32 cellular contexts compared by ENCODE assay signal in genomic region chr15:74295800-74296199, GRCh38. TPM values are rescaled to one million over a fixed set of nuclear protein-coding genes. Genes with fewer than 3 reads are reported as not detected.
DNase-seq lines count a peak whose midpoint lies in the region; ATAC-seq, FAIRE-seq and TF ChIP-seq lines count a peak whose summit lies in the region.
"Had no signal": no experiment of that assay in that cellular context is flagged by ENCODE, and none has a peak within 500 bp of the region (broad histone marks: within the 10 kb centered on the region; RNA-seq: fewer than 3 reads in every experiment).

No MANE protein-coding gene starts in this region.

- H3K27ac ChIP-seq in H9 (ENCODE audit: insufficient read length, low read depth, low read length) (no peak overlapping the region), VCaP (no peak overlapping the region), HepG2 (ENCODE audit: extremely low read length, insufficient read depth, low read length) (no peak overlapping the region), thyroid gland (no peak overlapping the region)
- H3K27ac ChIP-seq: 22Rv1, left lung, thoracic aorta, vagina had no signal

- no peak overlapping the region for H2BK5ac ChIP-seq in H9 (ENCODE audit: insufficient read length, low read length)

- peaks cover 24 to 25% of the 10 kb centered on the region in 2 experiments for H3K4me1 Mint-ChIP-seq in H9
- H3K4me1 Mint-ChIP-seq: CD14-positive monocyte had no signal

- H4K5ac ChIP-seq in H9 (ENCODE audit: insufficient read length, low read depth, low read length): no peak overlapping the region

- no CpG with 5 or more reads among the region's 6 CpGs for WGBS in H9 (ENCODE audit: extremely low coverage, insufficient read length, low lambda C conversion rate)
- 0% methylated on average over 2 of the region's 6 CpGs for WGBS in HepG2 (ENCODE audit: low lambda C conversion rate)
- 53 to 56% methylated on average over 5 to 6 of the region's 6 CpGs for WGBS in thyroid gland, 2 donors

- H3K27me3 ChIP-seq in H9 (ENCODE audit: insufficient read depth, low read length) (peaks cover under 1% of the 10 kb centered on the region; the same call in 1 of the 2 replicates), HepG2 (ENCODE audit: control insufficient read depth in 1 of 2, insufficient read depth in 2 of 2, low read length in 2 of 2) (peaks cover 3 to 19% of the 10 kb centered on the region in 2 experiments; a peak in 3 of 5 replicates), thyroid gland (no peaks in the 10 kb centered on the region)
- H3K27me3 ChIP-seq: vagina had no signal

- H2AFZ ChIP-seq in H9 (ENCODE audit: low read length): no peak overlapping the region
- no peak overlapping the region for H2AFZ ChIP-seq in HepG2 (ENCODE audit: low read length)

- H3K27me3 Mint-ChIP-seq in H9 (ENCODE audit: low read depth): peaks cover 96% of the 10 kb centered on the region

- H2AK5ac ChIP-seq in H9 (ENCODE audit: insufficient read length, low read length): no peak overlapping the region

- H3K79me2 ChIP-seq in H9 (ENCODE audit: insufficient read depth, low read length) (no peaks in the 10 kb centered on the region), HepG2 (ENCODE audit: insufficient read depth, low read length) (no peaks in the 10 kb centered on the region)

- H2BK12ac ChIP-seq in H9 (ENCODE audit: insufficient read length, low read depth, low read length): no peak overlapping the region

- no peak overlapping the region for H3T11ph ChIP-seq in H9 (ENCODE audit: low read length)

- CTCF ChIA-PET in HepG2 (lab: Yijun Ruan, JAX; ENCODE audit: low intra/inter-chr PET ratio, low total read pairs): no interaction called here

- TF ChIP-seq CTCF in H9 (conservative IDR thresholded peaks at IDR 0.05) (peak; percentile 39; the same call in 2 of the 3 replicates), VCaP (conservative IDR thresholded peaks at IDR 0.05) (0 out of 2 replicates have a peak, but pooled peaks have one; percentile 10), HepG2 (CRISPR knock-in tag; IDR thresholded peaks at IDR 0.05) (peak; percentile 34), thyroid gland (IDR thresholded peaks at IDR 0.05) (no peak)

- no peaks in the 10 kb centered on the region for H3K36me3 Mint-ChIP-seq in H9 (ENCODE audit: insufficient read depth in 1 of 3, low read depth in 3 of 3)
- H3K36me3 Mint-ChIP-seq: CD14-positive monocyte had no signal

- BruUV-seq in HepG2 (replicated peaks; lab: Mats Ljungman, UMichigan): no TSS peak

- no peak overlapping the region for H3K23ac ChIP-seq in H9 (ENCODE audit: insufficient read length, low read depth, low read length)

- H2BK120ac ChIP-seq in H9 (ENCODE audit: low read depth, low read length, poor library complexity, severe bottlenecking): no peak overlapping the region

- no peak overlapping the region for H3K27ac Mint-ChIP-seq in H9
- H3K27ac Mint-ChIP-seq: activated T-cell treated with anti-CD3 and anti-CD28 coated beads, Interleukin-2, amount 50 U/mL, for 72 hours; CD14-positive monocyte; stimulated activated naive CD8-positive, alpha-beta T cell treated with anti-CD3 and anti-CD28 coated beads, Interleukin-15, Interleukin-2, amounts not matched to agents 100 ng/mL and 50 ng/mL, for 24 hours had no signal

- H3K9me3 Mint-ChIP-seq in H9: no peaks in the 10 kb centered on the region
- H3K9me3 Mint-ChIP-seq: CD14-positive monocyte; stimulated activated naive CD8-positive, alpha-beta T cell treated with anti-CD3 and anti-CD28 coated beads, Interleukin-15, Interleukin-2, amounts not matched to agents 100 ng/mL and 50 ng/mL, for 24 hours had no signal

- H3K4me3 Mint-ChIP-seq in H9: no peak overlapping the region
- H3K4me3 Mint-ChIP-seq: activated T-cell treated with anti-CD3 and anti-CD28 coated beads, Interleukin-2, amount 50 U/mL, for 72 hours; CD14-positive monocyte; central memory CD8-positive, alpha-beta T cell; naive B cell; stimulated activated naive CD8-positive, alpha-beta T cell treated with anti-CD3 and anti-CD28 coated beads, Interleukin-15, Interleukin-2, amounts not matched to agents 100 ng/mL and 50 ng/mL, for 24 hours had no signal

- TF ChIP-seq EP300 in HepG2 (IDR thresholded peaks at IDR 0.05; ENCODE audit: low read depth in 2 of 2, low read length in 2 of 2) (no peak), HepG2 (CRISPR knock-in tag; IDR thresholded peaks at IDR 0.05; ENCODE audit: borderline replicate concordance) (no peak)

- no peak overlapping the region for H4K91ac ChIP-seq in H9 (ENCODE audit: insufficient read length, low read depth, low read length)

- POLR2A ChIA-PET in HepG2 (lab: Yijun Ruan, JAX): no interaction called here

- no peaks in the 10 kb centered on the region for H4K20me1 ChIP-seq in H9 (ENCODE audit: control insufficient read depth, insufficient read depth, insufficient read length)
- H4K20me1 ChIP-seq in HepG2 (ENCODE audit: insufficient read depth, low read length): no peaks in the 10 kb centered on the region; the same call in 1 of the 2 replicates

- FAIRE-seq in HepG2 (lab: Jason Lieb, UNC): no peak
- FAIRE-seq: GM19239, islet of Langerhans had no signal

- H2BK15ac ChIP-seq in H9 (ENCODE audit: low read depth, low read length): no peak overlapping the region

- no peaks in the 10 kb centered on the region for H3K79me1 ChIP-seq in H9 (ENCODE audit: insufficient read depth, low read depth, low read length, poor library complexity, severe bottlenecking)

- H3K9me3 ChIP-seq in H9 (ENCODE audit: control insufficient read depth, low read depth, low read length) (no peaks in the 10 kb centered on the region), HepG2 (ENCODE audit: low read length) (no peaks in the 10 kb centered on the region), thyroid gland (no peaks in the 10 kb centered on the region)
- H3K9me3 ChIP-seq: left lung, thoracic aorta, vagina had no signal

- no peak overlapping the region for H3K18ac ChIP-seq in H9 (ENCODE audit: insufficient read length, low read depth, low read length)

- peak; percentile 22 for DNase-seq in DMS53 (lab: John Stamatoyannopoulos, UW)
- no peak for DNase-seq in DMS53 treated with DMSO at 0.1 percent for 48 hours (lab: John Stamatoyannopoulos, UW; ENCODE audit: unreplicated experiment)
- no peak for DNase-seq in H9
- no peak for DNase-seq in HepG2 (ENCODE audit: low spot score)
- DNase-seq in EL: no peak
- DNase-seq in thyroid gland: no peak
- DNase-seq in dedifferentiated amniotic fluid mesenchymal stem cell (ENCODE audit: extremely low spot score): no peak
- DNase-seq: activated CD4-positive, alpha-beta T cell treated with anti-CD3 and anti-CD28 coated beads, Interleukin-2, amount 50 U/mL, for 4 hours; activated CD4-positive, CD25-positive, alpha-beta regulatory T cell; activated naive CD4-positive, alpha-beta T cell; activated T-cell treated with anti-CD3 and anti-CD28 coated beads, Interleukin-2, amount 50 U/mL, for 72 hours; naive B cell; NCI-H187 treated with DMSO at 0.1 percent for 48 hours; NCI-H226; NCI-H774; nucleus accumbens; Right ventricle myocardium superior; SW 1271; T1000 had no signal

- H3K56ac ChIP-seq in H9 (ENCODE audit: insufficient read length, low read depth, low read length): no peak overlapping the region

- H3K4me3 ChIP-seq in HepG2 (replicated peaks in 1 of 3; ENCODE audit: insufficient read depth in 1 of 3, low read depth in 2 of 3, low read length in 3 of 3) (no peak overlapping the region), thyroid gland (replicated peaks in 1 of 3) (no peak overlapping the region)
- H3K4me3 ChIP-seq: left lung, thoracic aorta, vagina had no signal

- intact Hi-C loops in HepG2 (cut with micrococcal nuclease; ENCODE audit: unreplicated experiment) (no loop called here), thyroid gland (cut with DNase I) (no loop called here)

- in situ Hi-C loops in HepG2 (cut with HindIII; ENCODE audit: extremely low pct_ligation_motif_present, low pct_unique_long_range_greater_than_20kb): no loop called here

- H2BK20ac ChIP-seq in H9 (ENCODE audit: low read depth, low read length, poor library complexity, severe bottlenecking): no peak overlapping the region

- no peaks in the 10 kb centered on the region for H3K36me3 ChIP-seq in HepG2 (replicated peaks in 1 of 2; ENCODE audit: control insufficient read depth in 1 of 2, insufficient read depth in 2 of 2, low read length in 2 of 2)
- H3K36me3 ChIP-seq in thyroid gland: no peaks in the 10 kb centered on the region
- H3K36me3 ChIP-seq: left lung, thoracic aorta, vagina had no signal

- H3K4me2 ChIP-seq in H9 (ENCODE audit: insufficient read depth, insufficient read length, low read length) (no peak overlapping the region), HepG2 (ENCODE audit: low read depth, low read length) (no peak overlapping the region)

- H3K4ac ChIP-seq in H9 (ENCODE audit: low read depth, low read length): no peak overlapping the region

- H3K9ac ChIP-seq in H9 (ENCODE audit: extremely low read depth, insufficient read length, low read length) (no peak overlapping the region), HepG2 (ENCODE audit: insufficient read depth, low read depth, low read length) (no peak overlapping the region)

- peaks cover 4% of the 10 kb centered on the region for H3K23me2 ChIP-seq in H9 (ENCODE audit: insufficient read length, low read depth, low read length, poor library complexity, severe bottlenecking)

- no peak for TF ChIP-seq POLR2A in HepG2 (IDR thresholded peaks at IDR 0.05; ENCODE audit: insufficient read depth in 1 of 2, low read depth in 2 of 2, low read length in 2 of 2)
- TF ChIP-seq POLR2A in thyroid gland (IDR thresholded peaks at IDR 0.05): no peak

- peaks cover 6% of the 10 kb centered on the region; the same call in 1 of the 2 replicates for H3K4me1 ChIP-seq in H9 (ENCODE audit: insufficient read depth, low read length)
- no peaks in the 10 kb centered on the region for H3K4me1 ChIP-seq in HepG2 (ENCODE audit: insufficient read depth, low read length)
- H3K4me1 ChIP-seq in thyroid gland: no peaks in the 10 kb centered on the region
- H3K4me1 ChIP-seq: left lung, vagina had no signal

- no peak for TF ChIP-seq RAD21 in HepG2 (CRISPR knock-in tag; IDR thresholded peaks at IDR 0.05)

- H4K8ac ChIP-seq in H9 (replicated peaks; ENCODE audit: insufficient read length, low read depth, low read length): no peak overlapping the region

- no peak overlapping the region for H3K14ac ChIP-seq in H9 (ENCODE audit: insufficient read depth, low read length)

- ATAC-seq in HepG2: no peak; the same call in 2 of the 3 replicates
- ATAC-seq: activated T-cell treated with anti-CD3 and anti-CD28 coated beads, Interleukin-2, amount 50 U/mL, for 72 hours; left lung had no signal

RNA-seq across cellular contexts. Expression of gene CCDC33, which starts 59.7 kb away (rescaled TPM):
- total RNA-seq in H9 (2021) (4.5 and 4.6 TPM in 2 replicates), HepG2 (2016; rRNA removed; fragmentation: Illumina TruSeq; extraction: Trizol) (not detected in 2 replicates), thyroid gland (under 1 TPM in 1 of 4 donors, not detected in 3; 0.13 TPM)
- total RNA-seq in HepG2 (2016; cell fraction: cytosol; rRNA removed; fragmentation: Illumina TruSeq; extraction: Trizol; ENCODE audit: low read depth): not detected in 2 replicates
- total RNA-seq in HepG2 (2016; cell fraction: insoluble cytoplasmic fraction; rRNA removed; fragmentation: Illumina TruSeq; extraction: Trizol): not detected in 2 replicates
- total RNA-seq in HepG2 (2016; cell fraction: membrane; rRNA removed; fragmentation: Illumina TruSeq; extraction: Trizol): 0.14 and 0.53 TPM in 2 replicates
- total RNA-seq in HepG2 (2016; cell fraction: nucleus; rRNA removed; fragmentation: Illumina TruSeq; extraction: Trizol): not detected in 2 replicates
- polyA plus RNA-seq in HepG2 (2011; rRNA removed): 0.08 and 0.30 TPM in 2 replicates
- polyA plus RNA-seq in HepG2 (2011; cell fraction: cytosol; rRNA removed): 0.05 and 0.09 TPM in 2 replicates
- 0.35 TPM in 1 of 2 replicates, not detected in the other for polyA plus RNA-seq in HepG2 (2011; cell fraction: nucleus; rRNA removed)
- 0.20 TPM in 1 of 2 replicates, not detected in the other for polyA plus RNA-seq in HepG2 (2012)
- polyA plus RNA-seq in HepG2 (2016; cell fraction: cytosol; fragmentation: Illumina TruSeq; extraction: Trizol; ENCODE audit: low read depth): 0.25 and 0.37 TPM in 2 replicates
- polyA plus RNA-seq in HepG2 (2016; cell fraction: insoluble cytoplasmic fraction; fragmentation: Illumina TruSeq; extraction: Trizol; ENCODE audit: low read depth): not detected in 2 replicates
- polyA plus RNA-seq in HepG2 (2016; cell fraction: membrane; fragmentation: Illumina TruSeq; extraction: Trizol; ENCODE audit: low read depth): 0.37 and 0.68 TPM in 2 replicates
- polyA plus RNA-seq in HepG2 (2016; cell fraction: nucleus; fragmentation: Illumina TruSeq; extraction: Trizol; ENCODE audit: insufficient read depth, low read depth): not detected in 2 replicates
- polyA minus RNA-seq in HepG2 (2011; rRNA and poly(A)+ RNA removed; ENCODE audit: low replicate concordance): 0.14 TPM in 1 of 2 replicates, not detected in the other
- not detected in 2 replicates for polyA minus RNA-seq in HepG2 (2011; cell fraction: cytosol; rRNA and poly(A)+ RNA removed)
- not detected in 2 replicates for polyA minus RNA-seq in HepG2 (2011; cell fraction: nucleus; rRNA and poly(A)+ RNA removed)
- total RNA-seq: activated T-cell treated with anti-CD3 and anti-CD28 coated beads, Interleukin-2, amount 50 U/mL, for 72 hours; dermis microvascular lymphatic vessel endothelial cell; glomerular endothelial cell; LHCN-M2; Right ventricle myocardium superior; thoracic aorta; vagina had no signal
- polyA plus RNA-seq: CD14-positive monocyte had no signal

Comparison
In these comparisons a context has a peak if more than half of its experiments do, and no peak if none do; other contexts are left out.
1. CTCF ChIP-seq: peak in H9 (single experiment), VCaP (single experiment) and HepG2 (single experiment); none in thyroid gland (0 of 6).